In genomic region chr19:21020298-21021227, GRCh38 we compare ENCODE assay signal across 1 cellular context.
TF ChIP-seq lines count a peak whose summit lies in the region.

TSS of gene ZNF430 (plus strand) at chr19:21020657. CDS start at chr19:21020801, 144 bp downstream.

TF ChIP-seq in GM12878, 131 proteins besides CTCF, POLR2A, EP300 and RAD21 (continued from another document and continues in another):
- no peak for TF ChIP-seq WRNIP1 (IDR thresholded peaks at IDR 0.05; ENCODE audit: borderline replicate concordance, low read depth, low read length)
- TF ChIP-seq ETV6 (conservative IDR thresholded peaks at IDR 0.05 in 1 of 2, IDR thresholded peaks at IDR 0.05 in 1 of 2; ENCODE audit: borderline replicate concordance in 1 of 2, low read depth in 1 of 2) = no peak
- no peak for TF ChIP-seq RCOR1 (conservative IDR thresholded peaks at IDR 0.05; ENCODE audit: low read depth, low read length)
- no peak for TF ChIP-seq BMI1 (IDR thresholded peaks at IDR 0.05; ENCODE audit: borderline replicate concordance)
- TF ChIP-seq EED (IDR thresholded peaks at IDR 0.05; ENCODE audit: low read depth) = no peak
- TF ChIP-seq, protein P1, sequence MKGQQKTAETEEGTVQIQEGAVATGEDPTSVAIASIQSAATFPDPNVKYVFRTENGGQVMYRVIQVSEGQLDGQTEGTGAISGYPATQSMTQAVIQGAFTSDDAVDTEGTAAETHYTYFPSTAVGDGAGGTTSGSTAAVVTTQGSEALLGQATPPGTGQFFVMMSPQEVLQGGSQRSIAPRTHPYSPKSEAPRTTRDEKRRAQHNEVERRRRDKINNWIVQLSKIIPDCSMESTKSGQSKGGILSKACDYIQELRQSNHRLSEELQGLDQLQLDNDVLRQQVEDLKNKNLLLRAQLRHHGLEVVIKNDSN (IDR thresholded peaks at IDR 0.05; ENCODE audit: borderline replicate concordance, extremely low read length, insufficient read depth, low read depth, low read length) = no peak
- peak; percentile 59 for TF ChIP-seq MYC (IDR thresholded peaks at IDR 0.05; ENCODE audit: insufficient read depth, insufficient read length, insufficient replicate concordance, low read length, severe bottlenecking)
- TF ChIP-seq POU2F2 (IDR thresholded peaks at IDR 0.05; ENCODE audit: borderline replicate concordance, low read depth, low read length) = peak; percentile 70; the same call in 1 of the 3 replicates
- TF ChIP-seq NKRF (conservative IDR thresholded peaks at IDR 0.05) = peak; percentile 93
- peak; percentile 85 for TF ChIP-seq FOS (IDR thresholded peaks at IDR 0.05; ENCODE audit: borderline replicate concordance, extremely low read depth, insufficient read length)
- peak; percentile 93 for TF ChIP-seq E4F1 (IDR thresholded peaks at IDR 0.05; ENCODE audit: borderline replicate concordance, partially characterized antibody)
- peak in 1 of 2 experiments; percentile 59; a peak in 3 of 4 replicates for TF ChIP-seq IKZF2 (IDR thresholded peaks at IDR 0.05)
- no peak for TF ChIP-seq NR2C2 (IDR thresholded peaks at IDR 0.05; ENCODE audit: borderline replicate concordance, control insufficient read depth, insufficient read length, low read depth)
- peak in 1 of 2 experiments; percentile 28; a peak in 1 of 3 replicates for TF ChIP-seq EGR1 (IDR thresholded peaks at IDR 0.05; ENCODE audit: borderline replicate concordance in 1 of 2, low read depth in 2 of 2, low read length in 2 of 2)
- peak; percentile 94 for TF ChIP-seq YY1 (IDR thresholded peaks at IDR 0.05; ENCODE audit: low read depth, low read length)
- no peak for TF ChIP-seq RELA (IDR thresholded peaks at IDR 0.05; ENCODE audit: borderline replicate concordance, partially characterized antibody)
- no peak for TF ChIP-seq REST (IDR thresholded peaks at IDR 0.05; ENCODE audit: low read depth, low read length)
- TF ChIP-seq, protein P2, sequence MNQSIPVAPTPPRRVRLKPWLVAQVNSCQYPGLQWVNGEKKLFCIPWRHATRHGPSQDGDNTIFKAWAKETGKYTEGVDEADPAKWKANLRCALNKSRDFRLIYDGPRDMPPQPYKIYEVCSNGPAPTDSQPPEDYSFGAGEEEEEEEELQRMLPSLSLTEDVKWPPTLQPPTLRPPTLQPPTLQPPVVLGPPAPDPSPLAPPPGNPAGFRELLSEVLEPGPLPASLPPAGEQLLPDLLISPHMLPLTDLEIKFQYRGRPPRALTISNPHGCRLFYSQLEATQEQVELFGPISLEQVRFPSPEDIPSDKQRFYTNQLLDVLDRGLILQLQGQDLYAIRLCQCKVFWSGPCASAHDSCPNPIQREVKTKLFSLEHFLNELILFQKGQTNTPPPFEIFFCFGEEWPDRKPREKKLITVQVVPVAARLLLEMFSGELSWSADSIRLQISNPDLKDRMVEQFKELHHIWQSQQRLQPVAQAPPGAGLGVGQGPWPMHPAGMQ (IDR thresholded peaks at IDR 0.05; ENCODE audit: borderline replicate concordance) = no peak
- TF ChIP-seq SREBF1 (IDR thresholded peaks at IDR 0.05; ENCODE audit: low read length) = no peak
- peak; percentile 74 for TF ChIP-seq IKZF1 (conservative IDR thresholded peaks at IDR 0.05)
- peak; percentile 46; the same call in 1 of the 2 replicates for TF ChIP-seq TCF3 (IDR thresholded peaks at IDR 0.05; ENCODE audit: borderline replicate concordance, insufficient read depth, low read depth, low read length)
- peak; percentile 61 for TF ChIP-seq NR2C1 (IDR thresholded peaks at IDR 0.05)
- TF ChIP-seq HDAC2 (IDR thresholded peaks at IDR 0.05) = no peak
- TF ChIP-seq, protein P3, sequence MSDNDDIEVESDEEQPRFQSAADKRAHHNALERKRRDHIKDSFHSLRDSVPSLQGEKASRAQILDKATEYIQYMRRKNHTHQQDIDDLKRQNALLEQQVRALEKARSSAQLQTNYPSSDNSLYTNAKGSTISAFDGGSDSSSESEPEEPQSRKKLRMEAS (IDR thresholded peaks at IDR 0.05; ENCODE audit: low read depth, low read length) = 0 out of 2 replicates have a peak, but pooled peaks have one; percentile 46
- no peak for TF ChIP-seq JUND (IDR thresholded peaks at IDR 0.05; ENCODE audit: low read depth, low read length)
- peak; percentile 96; the same call in 1 of the 2 replicates for TF ChIP-seq ESRRA (IDR thresholded peaks at IDR 0.05; ENCODE audit: low read length)
- TF ChIP-seq PML (IDR thresholded peaks at IDR 0.05; ENCODE audit: low read length) = no peak
- TF ChIP-seq, protein P4, sequence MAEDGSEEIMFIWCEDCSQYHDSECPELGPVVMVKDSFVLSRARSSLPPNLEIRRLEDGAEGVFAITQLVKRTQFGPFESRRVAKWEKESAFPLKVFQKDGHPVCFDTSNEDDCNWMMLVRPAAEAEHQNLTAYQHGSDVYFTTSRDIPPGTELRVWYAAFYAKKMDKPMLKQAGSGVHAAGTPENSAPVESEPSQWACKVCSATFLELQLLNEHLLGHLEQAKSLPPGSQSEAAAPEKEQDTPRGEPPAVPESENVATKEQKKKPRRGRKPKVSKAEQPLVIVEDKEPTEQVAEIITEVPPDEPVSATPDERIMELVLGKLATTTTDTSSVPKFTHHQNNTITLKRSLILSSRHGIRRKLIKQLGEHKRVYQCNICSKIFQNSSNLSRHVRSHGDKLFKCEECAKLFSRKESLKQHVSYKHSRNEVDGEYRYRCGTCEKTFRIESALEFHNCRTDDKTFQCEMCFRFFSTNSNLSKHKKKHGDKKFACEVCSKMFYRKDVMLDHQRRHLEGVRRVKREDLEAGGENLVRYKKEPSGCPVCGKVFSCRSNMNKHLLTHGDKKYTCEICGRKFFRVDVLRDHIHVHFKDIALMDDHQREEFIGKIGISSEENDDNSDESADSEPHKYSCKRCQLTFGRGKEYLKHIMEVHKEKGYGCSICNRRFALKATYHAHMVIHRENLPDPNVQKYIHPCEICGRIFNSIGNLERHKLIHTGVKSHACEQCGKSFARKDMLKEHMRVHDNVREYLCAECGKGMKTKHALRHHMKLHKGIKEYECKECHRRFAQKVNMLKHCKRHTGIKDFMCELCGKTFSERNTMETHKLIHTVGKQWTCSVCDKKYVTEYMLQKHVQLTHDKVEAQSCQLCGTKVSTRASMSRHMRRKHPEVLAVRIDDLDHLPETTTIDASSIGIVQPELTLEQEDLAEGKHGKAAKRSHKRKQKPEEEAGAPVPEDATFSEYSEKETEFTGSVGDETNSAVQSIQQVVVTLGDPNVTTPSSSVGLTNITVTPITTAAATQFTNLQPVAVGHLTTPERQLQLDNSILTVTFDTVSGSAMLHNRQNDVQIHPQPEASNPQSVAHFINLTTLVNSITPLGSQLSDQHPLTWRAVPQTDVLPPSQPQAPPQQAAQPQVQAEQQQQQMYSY (CRISPR knock-in tag; IDR thresholded peaks at IDR 0.05) = no peak
- TF ChIP-seq SMAD1 (IDR thresholded peaks at IDR 0.05; ENCODE audit: low read depth, partially characterized antibody) = no peak
- TF ChIP-seq RFX5 (IDR thresholded peaks at IDR 0.05; ENCODE audit: low read depth, low read length) = peak; percentile 77; the same call in 1 of the 2 replicates
- no peak for TF ChIP-seq HDGF (IDR thresholded peaks at IDR 0.05)
- TF ChIP-seq KDM1A (IDR thresholded peaks at IDR 0.05; ENCODE audit: borderline replicate concordance) = no peak
- no peak for TF ChIP-seq BRCA1 (IDR thresholded peaks at IDR 0.05; ENCODE audit: low read depth, low read length)
- TF ChIP-seq, protein P5, sequence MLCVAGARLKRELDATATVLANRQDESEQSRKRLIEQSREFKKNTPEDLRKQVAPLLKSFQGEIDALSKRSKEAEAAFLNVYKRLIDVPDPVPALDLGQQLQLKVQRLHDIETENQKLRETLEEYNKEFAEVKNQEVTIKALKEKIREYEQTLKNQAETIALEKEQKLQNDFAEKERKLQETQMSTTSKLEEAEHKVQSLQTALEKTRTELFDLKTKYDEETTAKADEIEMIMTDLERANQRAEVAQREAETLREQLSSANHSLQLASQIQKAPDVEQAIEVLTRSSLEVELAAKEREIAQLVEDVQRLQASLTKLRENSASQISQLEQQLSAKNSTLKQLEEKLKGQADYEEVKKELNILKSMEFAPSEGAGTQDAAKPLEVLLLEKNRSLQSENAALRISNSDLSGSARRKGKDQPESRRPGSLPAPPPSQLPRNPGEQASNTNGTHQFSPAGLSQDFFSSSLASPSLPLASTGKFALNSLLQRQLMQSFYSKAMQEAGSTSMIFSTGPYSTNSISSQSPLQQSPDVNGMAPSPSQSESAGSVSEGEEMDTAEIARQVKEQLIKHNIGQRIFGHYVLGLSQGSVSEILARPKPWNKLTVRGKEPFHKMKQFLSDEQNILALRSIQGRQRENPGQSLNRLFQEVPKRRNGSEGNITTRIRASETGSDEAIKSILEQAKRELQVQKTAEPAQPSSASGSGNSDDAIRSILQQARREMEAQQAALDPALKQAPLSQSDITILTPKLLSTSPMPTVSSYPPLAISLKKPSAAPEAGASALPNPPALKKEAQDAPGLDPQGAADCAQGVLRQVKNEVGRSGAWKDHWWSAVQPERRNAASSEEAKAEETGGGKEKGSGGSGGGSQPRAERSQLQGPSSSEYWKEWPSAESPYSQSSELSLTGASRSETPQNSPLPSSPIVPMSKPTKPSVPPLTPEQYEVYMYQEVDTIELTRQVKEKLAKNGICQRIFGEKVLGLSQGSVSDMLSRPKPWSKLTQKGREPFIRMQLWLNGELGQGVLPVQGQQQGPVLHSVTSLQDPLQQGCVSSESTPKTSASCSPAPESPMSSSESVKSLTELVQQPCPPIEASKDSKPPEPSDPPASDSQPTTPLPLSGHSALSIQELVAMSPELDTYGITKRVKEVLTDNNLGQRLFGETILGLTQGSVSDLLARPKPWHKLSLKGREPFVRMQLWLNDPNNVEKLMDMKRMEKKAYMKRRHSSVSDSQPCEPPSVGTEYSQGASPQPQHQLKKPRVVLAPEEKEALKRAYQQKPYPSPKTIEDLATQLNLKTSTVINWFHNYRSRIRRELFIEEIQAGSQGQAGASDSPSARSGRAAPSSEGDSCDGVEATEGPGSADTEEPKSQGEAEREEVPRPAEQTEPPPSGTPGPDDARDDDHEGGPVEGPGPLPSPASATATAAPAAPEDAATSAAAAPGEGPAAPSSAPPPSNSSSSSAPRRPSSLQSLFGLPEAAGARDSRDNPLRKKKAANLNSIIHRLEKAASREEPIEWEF (IDR thresholded peaks at IDR 0.05; ENCODE audit: insufficient replicate concordance, low read depth, low read length) = no peak
